In the genomic region with DNA sequence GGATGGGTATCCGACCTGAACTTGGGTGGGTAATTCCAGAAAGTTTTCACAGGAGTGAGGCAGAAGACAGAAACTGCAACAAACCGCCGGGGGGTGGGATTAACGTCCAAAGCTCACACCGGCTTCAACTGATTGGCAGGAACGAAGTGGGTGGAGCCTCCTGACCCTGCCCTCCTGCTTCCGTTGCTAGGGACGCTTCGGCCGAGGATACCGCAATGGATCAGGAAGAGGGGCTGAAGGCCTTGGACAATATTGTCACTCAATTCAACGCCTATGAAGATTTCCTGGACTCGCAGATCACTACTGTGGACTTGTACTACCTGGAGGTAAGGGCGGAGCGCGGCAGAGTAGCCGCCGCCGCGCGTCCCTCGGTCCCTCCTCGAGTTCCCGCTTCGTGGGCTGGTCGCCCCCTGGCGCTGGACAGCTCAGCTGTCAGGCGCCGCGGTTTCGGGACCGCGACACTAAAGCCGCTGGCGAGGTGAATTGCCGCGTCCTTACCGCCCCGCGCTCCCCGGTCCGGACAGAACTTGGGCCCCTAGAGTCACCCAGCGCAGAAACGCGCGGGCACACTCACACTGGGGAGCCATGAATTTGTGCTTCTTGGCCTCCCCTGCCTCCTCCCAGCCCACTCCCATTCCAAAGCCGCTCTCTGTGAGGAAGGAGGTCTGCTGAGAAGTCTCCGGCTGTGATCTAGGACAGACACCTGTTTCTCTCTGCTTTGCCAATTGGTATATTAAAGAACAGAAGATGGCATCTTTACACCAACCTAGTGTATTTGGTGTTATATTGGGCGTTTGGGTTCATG, we compare ENCODE assay signal across 9 cellular contexts. TPM values are rescaled to one million over a fixed set of nuclear protein-coding genes. Genes with fewer than 3 reads are reported as not detected.
DNase-seq lines count a peak whose midpoint lies in the region; ATAC-seq and TF ChIP-seq lines count a peak whose summit lies in the region.
"Had no signal": no experiment of that assay in that cellular context is flagged by ENCODE, and none has a peak within 500 bp of the region (broad histone marks: within the 10 kb centered on the region; RNA-seq: fewer than 3 reads in every experiment).

CFAP299 (plus strand) TSS at position 177 of the 805 bp plus-strand sequence.

- peak within 1 kb of the TSS; percentile 60 for H3K4me3 Mint-ChIP-seq in stimulated activated effector memory CD8-positive, alpha-beta T cell treated with anti-CD3 and anti-CD28 coated beads, Interleukin-12 subunit alpha, Interleukin-12 subunit beta, amount 100 ng/mL, for 72 hours

- H3K4me1 Mint-ChIP-seq in stimulated activated effector memory CD8-positive, alpha-beta T cell treated with anti-CD3 and anti-CD28 coated beads, Interleukin-12 subunit alpha, Interleukin-12 subunit beta, amount 100 ng/mL, for 72 hours = peaks cover 10% of the 10 kb centered on the region

- no peak for TF ChIP-seq EP300 in esophagus muscularis mucosa (IDR thresholded peaks at IDR 0.05)

- no peaks in the 10 kb centered on the region for H3K36me3 Mint-ChIP-seq in stimulated activated effector memory CD8-positive, alpha-beta T cell treated with anti-CD3 and anti-CD28 coated beads, Interleukin-12 subunit alpha, Interleukin-12 subunit beta, amount 100 ng/mL, for 72 hours

- H3K9me3 Mint-ChIP-seq in stimulated activated effector memory CD8-positive, alpha-beta T cell treated with anti-CD3 and anti-CD28 coated beads, Interleukin-12 subunit alpha, Interleukin-12 subunit beta, amount 100 ng/mL, for 72 hours = no peaks in the 10 kb centered on the region

- peak within 1 kb of the TSS; percentile 58 to 71 (median 66) for H3K4me3 ChIP-seq in esophagus muscularis mucosa
- H3K4me3 ChIP-seq in muscle layer of duodenum (ENCODE audit: low read depth in 1 of 2, low read length in 2 of 2) = peak within 1 kb of the TSS; percentile 87 to 95

- no peak for TF ChIP-seq POLR2A in esophagus muscularis mucosa (IDR thresholded peaks at IDR 0.05; ENCODE audit: low read depth)

- ATAC-seq in GM19351 (IDR thresholded peaks at IDR 0.05; ENCODE audit: unreplicated experiment) (peak; percentile 97), HG03457 (IDR thresholded peaks at IDR 0.05; ENCODE audit: unreplicated experiment) (peak; percentile 98)
- peak; percentile 74 for ATAC-seq in stimulated activated effector memory CD8-positive, alpha-beta T cell treated with anti-CD3 and anti-CD28 coated beads, Interleukin-12 subunit alpha, Interleukin-12 subunit beta, amount 100 ng/mL, for 72 hours

- intact Hi-C loops in esophagus muscularis mucosa (cut with DNase I) = loop anchor here (10.0 kb wide), 2 partner anchors 71 to 1391 kb away; partner anchors contain the start of gene FGF5

- H3K36me3 ChIP-seq in esophagus muscularis mucosa = no peaks in the 10 kb centered on the region
- no peaks in the 10 kb centered on the region for H3K36me3 ChIP-seq in muscle layer of duodenum (ENCODE audit: control insufficient read depth in 1 of 2, insufficient read depth in 2 of 2, low read length in 2 of 2)

- no peaks in the 10 kb centered on the region for H3K9me3 ChIP-seq in esophagus muscularis mucosa
- H3K9me3 ChIP-seq in muscle layer of duodenum (ENCODE audit: control insufficient read depth in 1 of 2, low read length in 2 of 2) = no peaks in the 10 kb centered on the region

- H3K27ac Mint-ChIP-seq in stimulated activated effector memory CD8-positive, alpha-beta T cell treated with anti-CD3 and anti-CD28 coated beads, Interleukin-12 subunit alpha, Interleukin-12 subunit beta, amount 100 ng/mL, for 72 hours = no peak within 1 kb of the TSS

- H3K27me3 ChIP-seq in esophagus muscularis mucosa = no peaks in the 10 kb centered on the region
- no peaks in the 10 kb centered on the region for H3K27me3 ChIP-seq in muscle layer of duodenum (ENCODE audit: low read depth, low read length)

- WGBS in esophagus muscularis mucosa = 2% methylated on average over 14 of the region's 49 CpGs

- H3K4me1 ChIP-seq in esophagus muscularis mucosa = peaks cover 0 to 37% (median 23%) of the 10 kb centered on the region in 4 donors
- no peaks in the 10 kb centered on the region for H3K4me1 ChIP-seq in muscle layer of duodenum (ENCODE audit: control insufficient read depth in 1 of 2, insufficient read depth in 2 of 2, low read length in 2 of 2)

- peak within 1 kb of the TSS; percentile 30 to 67 (median 50) for H3K27ac ChIP-seq in esophagus muscularis mucosa (replicated peaks in 1 of 4)
- no peak within 1 kb of the TSS for H3K27ac ChIP-seq in muscle layer of duodenum (ENCODE audit: low read length)

- DNase-seq in C1 segment of cervical spinal cord (lab: John Stamatoyannopoulos, UW) = peak in 12 of 14 donors; percentile 3 to 64 (median 44)
- peak; percentile 84 for DNase-seq in NCI-H774 (lab: John Stamatoyannopoulos, UW)
- DNase-seq in activated CD8-positive, alpha-beta memory T cell treated with anti-CD3 and anti-CD28 coated beads, Interleukin-2, amount 50 U/mL, for 24 hours (ENCODE audit: extremely low read depth) = peak; percentile 29
- no peak for DNase-seq in esophagus muscularis mucosa (ENCODE audit: extremely low spot score)
- DNase-seq in stimulated activated effector memory CD8-positive, alpha-beta T cell treated with anti-CD3 and anti-CD28 coated beads, Interleukin-12 subunit alpha, Interleukin-12 subunit beta, amount 100 ng/mL, for 72 hours (ENCODE audit: low spot score in 2 of 2) = peak; percentile 13 to 60

- TF ChIP-seq CTCF in esophagus muscularis mucosa (IDR thresholded peaks at IDR 0.05) = peak; percentile 44 to 56 (median 48)

RNA-seq across cellular contexts. Expression of gene CFAP299, which starts in this region (rescaled TPM):
- 1 to 10 TPM in 2 of 4 donors, under 1 TPM in 1, not detected in 1; 0.84 to 2.5 (median 2.2) TPM for total RNA-seq in esophagus muscularis mucosa
- total RNA-seq: T-helper 1 cell treated with Interleukin-12 subunit alpha and Interleukin-12 subunit beta and Interleukin-4 antibody, amounts not matched to agents 30 ng/mL and 1 ng/mL, for 36 hours had no signal
